Comparison of ENCODE assay signal across 9 cellular contexts in genomic region chr12:16346931-16347330, GRCh38. TPM values are rescaled to one million over a fixed set of nuclear protein-coding genes. Genes with fewer than 3 reads are reported as not detected.
DNase-seq lines count a peak whose midpoint lies in the region; TF ChIP-seq lines count a peak whose summit lies in the region.
"Had no signal": no experiment of that assay in that cellular context is flagged by ENCODE, and none has a peak within 500 bp of the region (broad histone marks: within the 10 kb centered on the region; RNA-seq: fewer than 3 reads in every experiment).

No MANE protein-coding gene starts in this region.

- H3K27me3 ChIP-seq in HUES48 (ENCODE audit: control insufficient read depth, insufficient read depth, low read length) (no peaks in the 10 kb centered on the region), iPS-15b (ENCODE audit: control insufficient read depth, insufficient read depth, low read length) (no peaks in the 10 kb centered on the region), skeletal muscle tissue (ENCODE audit: control insufficient read depth in 3 of 3, insufficient read depth in 3 of 3, low read length in 3 of 3) (peaks cover 0 to 2% (median 0%) of the 10 kb centered on the region in 3 donors)

- peaks cover 16% of the 10 kb centered on the region for H3K36me3 ChIP-seq in HUES48 (ENCODE audit: control insufficient read depth, insufficient read depth, low read length)
- no peaks in the 10 kb centered on the region for H3K36me3 ChIP-seq in iPS-15b (ENCODE audit: control insufficient read depth, insufficient read depth, low read length)
- no peaks in the 10 kb centered on the region for H3K36me3 ChIP-seq in skeletal muscle tissue (ENCODE audit: control insufficient read depth in 3 of 3, insufficient read depth in 3 of 3, low read length in 3 of 3)

- peak overlapping the region; percentile 72 for H3K9ac ChIP-seq in HUES48 (ENCODE audit: low read depth, low read length)
- no peak overlapping the region for H3K9ac ChIP-seq in iPS-15b (ENCODE audit: low read depth, low read length)
- peak overlapping the region in 2 of 3 donors; percentile 38 to 73 for H3K9ac ChIP-seq in skeletal muscle tissue (ENCODE audit: low read depth in 1 of 3, low read length in 3 of 3)

- H3K27ac ChIP-seq in HUES48 (ENCODE audit: low read depth, low read length), result peak overlapping the region; percentile 82
- no peak overlapping the region for H3K27ac ChIP-seq in skeletal muscle tissue (ENCODE audit: low read depth, low read length)

- H3K4me1 ChIP-seq in HUES48 (ENCODE audit: control insufficient read depth, insufficient read depth, low read length), result peaks cover 28% of the 10 kb centered on the region
- peaks cover 10% of the 10 kb centered on the region for H3K4me1 ChIP-seq in iPS-15b (ENCODE audit: control insufficient read depth, insufficient read depth, low read length)
- H3K4me1 ChIP-seq in skeletal muscle tissue (ENCODE audit: control insufficient read depth in 3 of 3, insufficient read depth in 3 of 3, low read length in 3 of 3), result peaks cover 0 to 2% (median 0%) of the 10 kb centered on the region in 3 donors

- no peak for DNase-seq in astrocyte of the spinal cord (ENCODE audit: low read depth, low spot score)
- no peak for DNase-seq in activated naive CD4-positive, alpha-beta T cell (lab: John Stamatoyannopoulos, UW)
- DNase-seq in activated CD8-positive, alpha-beta memory T cell treated with anti-CD3 and anti-CD28 coated beads, Interleukin-2, amount 50 U/mL, for 4 hours, result no peak
- DNase-seq in SHP77 (lab: John Stamatoyannopoulos, UW), result no peak
- no peak for DNase-seq in NCI-H1092 (lab: John Stamatoyannopoulos, UW)
- DNase-seq: cerebellar nuclear complex had no signal

- H3K9me3 ChIP-seq in HUES48 (ENCODE audit: control insufficient read depth, insufficient read depth, low read length) (no peaks in the 10 kb centered on the region), iPS-15b (ENCODE audit: control insufficient read depth, insufficient read depth, low read length) (no peaks in the 10 kb centered on the region), skeletal muscle tissue (ENCODE audit: control insufficient read depth in 3 of 3, low read length in 3 of 3) (no peaks in the 10 kb centered on the region)

- in situ Hi-C loops in astrocyte of the spinal cord (cut with HindIII; ENCODE audit: low sequenced_read_pairs), result no loop called here

- H3K4me3 ChIP-seq in HUES48 (ENCODE audit: low read depth, low read length), result peak overlapping the region; percentile 88
- H3K4me3 ChIP-seq in astrocyte of the spinal cord (ENCODE audit: low read depth, low read length), result peak overlapping the region; percentile 43
- H3K4me3 ChIP-seq in iPS-15b (ENCODE audit: low read depth, low read length), result peak overlapping the region; percentile 82
- peak overlapping the region in 1 of 3 donors; percentile 77 for H3K4me3 ChIP-seq in skeletal muscle tissue (ENCODE audit: low read length in 3 of 3)

- no peak for TF ChIP-seq CTCF in astrocyte of the spinal cord (IDR thresholded peaks at IDR 0.05; ENCODE audit: low read depth, low read length)

RNA-seq across cellular contexts. Expression of gene MGST1, which starts 0.5 kb away (rescaled TPM):
- total RNA-seq in skeletal muscle tissue, result 12.5 TPM
